Comparison of ENCODE assay signal across 25 cellular contexts in the genomic region with DNA sequence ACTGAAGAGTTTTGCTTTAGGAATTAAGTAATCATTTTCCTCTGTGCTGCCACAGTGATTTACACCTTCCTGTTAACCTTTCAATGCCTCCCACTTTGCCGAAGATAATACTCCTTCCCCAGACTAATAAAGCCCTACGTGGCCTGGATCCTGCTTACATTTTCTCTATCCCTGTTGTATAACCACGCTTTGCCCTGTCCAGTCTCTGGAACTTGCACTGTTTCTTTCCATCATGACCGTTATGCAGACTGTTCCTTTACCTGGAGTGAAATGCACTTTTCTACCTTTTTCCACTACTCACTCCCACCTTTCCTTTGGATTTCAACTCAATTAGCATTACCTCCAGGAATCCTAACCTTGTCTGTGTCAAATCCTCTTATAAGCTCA.
"Had no signal": no experiment of that assay in that cellular context is flagged by ENCODE, and none has a peak within 500 bp of the region (broad histone marks: within the 10 kb centered on the region; RNA-seq: fewer than 3 reads in every experiment).

No MANE protein-coding gene starts in this region.

- H3K4me1 ChIP-seq: right lobe of liver had no signal

- H3K36me3 ChIP-seq: gastrocnemius medialis, neural progenitor cell, ovary, right lobe of liver, spleen, stomach, thoracic aorta, upper lobe of left lung, vagina had no signal

- H3K4me1 Mint-ChIP-seq: central memory CD8-positive, alpha-beta T cell; immature natural killer cell; natural killer cell; stimulated activated naive B cell treated with anti-CD40 and anti-IgM and Interleukin-4, amounts not matched to agents 10 μg/mL and 1 μg/mL and 100 μg/mL, for 72 hours had no signal

- H3K4me3 ChIP-seq: gastrocnemius medialis, lung, mucosa of descending colon, neural progenitor cell, ovary, right lobe of liver, spleen, stomach, thoracic aorta, upper lobe of left lung, vagina had no signal

- ATAC-seq: esophagus mucosa, gastrocnemius medialis, mucosa of descending colon, natural killer cell, right lobe of liver had no signal

- H3K27me3 ChIP-seq: gastrocnemius medialis, neural progenitor cell, ovary, right lobe of liver, spleen, stomach, upper lobe of left lung, vagina had no signal

- H3K27ac ChIP-seq: gastrocnemius medialis, neural progenitor cell, ovary, right lobe of liver, spleen, stomach, upper lobe of left lung, vagina had no signal

- H3K36me3 Mint-ChIP-seq: immature natural killer cell; natural killer cell; neural progenitor cell; stimulated activated naive B cell treated with anti-CD40 and anti-IgM and Interleukin-4, amounts not matched to agents 10 μg/mL and 1 μg/mL and 100 μg/mL, for 72 hours had no signal

- H3K27me3 Mint-ChIP-seq: central memory CD8-positive, alpha-beta T cell; stimulated activated naive B cell treated with anti-CD40 and anti-IgM and Interleukin-4, amounts not matched to agents 10 μg/mL and 1 μg/mL and 100 μg/mL, for 72 hours had no signal

- H3K9ac ChIP-seq: neural progenitor cell had no signal

- DNase-seq: cortex of kidney; effector memory CD4-positive, alpha-beta T cell; gastrocnemius medialis; glutamatergic neuron; immature natural killer cell; left ventricle myocardium superior; mucosa of descending colon; natural killer cell; nucleus accumbens; ovary; right lobe of liver; spleen; stimulated activated CD4-positive, alpha-beta T cell treated with anti-CD3 and anti-CD28 coated beads, Interleukin-15, amount 100 ng/mL, for 24 hours; stimulated activated CD4-positive, alpha-beta T cell treated with anti-CD3 and anti-CD28 coated beads, Interleukin-1b, Interleukin-23, amount 100 ng/mL, for 48 hours; stimulated activated CD4-positive, alpha-beta T cell treated with anti-CD3 and anti-CD28 coated beads, Interleukin-4, amount 100 ng/mL, for 24 hours; stimulated activated naive B cell treated with anti-CD40 and anti-IgM and Interleukin-4, amounts not matched to agents 10 μg/mL and 1 μg/mL and 100 μg/mL, for 72 hours; stomach; substantia nigra; upper lobe of left lung had no signal

- H3K9me3 ChIP-seq: gastrocnemius medialis, mucosa of descending colon, ovary, right lobe of liver, spleen, stomach, thoracic aorta, upper lobe of left lung, vagina had no signal

- H3K27ac Mint-ChIP-seq: immature natural killer cell; natural killer cell; neural progenitor cell; stimulated activated naive B cell treated with anti-CD40 and anti-IgM and Interleukin-4, amounts not matched to agents 10 μg/mL and 1 μg/mL and 100 μg/mL, for 72 hours had no signal

- H3K9me3 Mint-ChIP-seq: central memory CD8-positive, alpha-beta T cell; immature natural killer cell; natural killer cell; neural progenitor cell; stimulated activated naive B cell treated with anti-CD40 and anti-IgM and Interleukin-4, amounts not matched to agents 10 μg/mL and 1 μg/mL and 100 μg/mL, for 72 hours had no signal

- H3K4me3 Mint-ChIP-seq: central memory CD8-positive, alpha-beta T cell; immature natural killer cell; natural killer cell; neural progenitor cell; stimulated activated naive B cell treated with anti-CD40 and anti-IgM and Interleukin-4, amounts not matched to agents 10 μg/mL and 1 μg/mL and 100 μg/mL, for 72 hours had no signal
